14 cellular contexts compared by ENCODE assay signal in genomic region chr14:105165134-105165704, GRCh38. TPM values are rescaled to one million over a fixed set of nuclear protein-coding genes. Genes with fewer than 3 reads are reported as not detected.
DNase-seq lines count a peak whose midpoint lies in the region; ATAC-seq and TF ChIP-seq lines count a peak whose summit lies in the region.
"Had no signal": no experiment of that assay in that cellular context is flagged by ENCODE, and none has a peak within 500 bp of the region (broad histone marks: within the 10 kb centered on the region; RNA-seq: fewer than 3 reads in every experiment).

No MANE protein-coding gene starts in this region.

- no peak for TF ChIP-seq POLR2A in prostate gland (IDR thresholded peaks at IDR 0.05)

- no peaks in the 10 kb centered on the region for H3F3A ChIP-seq in DOHH2 (ENCODE audit: control insufficient read depth, insufficient read depth)

- H3K9me2 ChIP-seq in DOHH2 (replicated peaks; ENCODE audit: control insufficient read depth, low read length): no peaks in the 10 kb centered on the region

- H3K9me3 Mint-ChIP-seq in activated naive CD4-positive, alpha-beta T cell treated with anti-CD3 and anti-CD28 coated beads, Interleukin-2, amount 50 U/mL, for 72 hours: no peaks in the 10 kb centered on the region
- H3K9me3 Mint-ChIP-seq: naive B cell had no signal

- H3K79me2 ChIP-seq in DOHH2 (ENCODE audit: control insufficient read depth, low read length): no peaks in the 10 kb centered on the region

- no peaks in the 10 kb centered on the region for H3K36me3 Mint-ChIP-seq in T-helper 17 cell (ENCODE audit: low read depth)
- no peaks in the 10 kb centered on the region for H3K36me3 Mint-ChIP-seq in activated naive CD4-positive, alpha-beta T cell treated with anti-CD3 and anti-CD28 coated beads, Interleukin-2, amount 50 U/mL, for 72 hours

- H3K9me3 ChIP-seq in DOHH2 (ENCODE audit: control insufficient read depth, insufficient read depth, low read length) (no peaks in the 10 kb centered on the region), T-helper 17 cell (ENCODE audit: control insufficient read depth, low read length, poor library complexity, severe bottlenecking) (no peaks in the 10 kb centered on the region), prostate gland (no peaks in the 10 kb centered on the region)
- H3K9me3 ChIP-seq: thoracic aorta had no signal

- peak overlapping the region; percentile 14 for H3K27ac Mint-ChIP-seq in T-helper 17 cell
- H3K27ac Mint-ChIP-seq in activated naive CD4-positive, alpha-beta T cell treated with anti-CD3 and anti-CD28 coated beads, Interleukin-2, amount 50 U/mL, for 72 hours: no peak overlapping the region
- H3K27ac Mint-ChIP-seq: naive B cell had no signal

- H3K4me1 ChIP-seq in DOHH2 (ENCODE audit: control insufficient read depth, low read length) (peaks cover 3% of the 10 kb centered on the region), prostate gland (replicated peaks) (no peaks in the 10 kb centered on the region)

- H3K27me3 Mint-ChIP-seq in T-helper 17 cell: peaks cover 9% of the 10 kb centered on the region

- no peaks in the 10 kb centered on the region for H3K4me1 Mint-ChIP-seq in T-helper 17 cell

- H3K4me3 ChIP-seq in DOHH2 (ENCODE audit: low read length): no peak overlapping the region
- no peak overlapping the region for H3K4me3 ChIP-seq in prostate gland
- H3K4me3 ChIP-seq: smooth muscle cell, thoracic aorta had no signal

- TF ChIP-seq CTCF in DOHH2 (IDR thresholded peaks at IDR 0.05; ENCODE audit: low read depth, low read length, poor library complexity, severe bottlenecking): peak; percentile 7
- TF ChIP-seq CTCF in prostate gland (IDR thresholded peaks at IDR 0.05): no peak

- H3K27ac ChIP-seq in DOHH2 (ENCODE audit: low read depth, low read length) (no peak overlapping the region), prostate gland (peak overlapping the region; percentile 37 to 49)
- H3K27ac ChIP-seq: thoracic aorta had no signal

- H3K27me3 ChIP-seq in DOHH2 (ENCODE audit: control insufficient read depth, low read length) (peaks cover 27% of the 10 kb centered on the region), prostate gland (replicated peaks; ENCODE audit: insufficient read depth) (no peaks in the 10 kb centered on the region)

- no peaks in the 10 kb centered on the region for H4K20me1 ChIP-seq in DOHH2 (ENCODE audit: control insufficient read depth, insufficient read depth, low read depth, low read length)

- intact Hi-C loops in prostate gland (cut with DNase I): no loop called here

- H3K36me3 ChIP-seq in DOHH2 (ENCODE audit: control insufficient read depth, low read length): no peaks in the 10 kb centered on the region
- no peaks in the 10 kb centered on the region for H3K36me3 ChIP-seq in prostate gland
- H3K36me3 ChIP-seq: thoracic aorta had no signal

- 45% methylated on average over 10 of the region's 10 CpGs for WGBS in prostate gland

- ATAC-seq in T-helper 17 cell (no peak), GM19463 (IDR thresholded peaks at IDR 0.05; ENCODE audit: unreplicated experiment) (no peak), GM18517 (IDR thresholded peaks at IDR 0.05; ENCODE audit: unreplicated experiment) (no peak), HG02938 (IDR thresholded peaks at IDR 0.05; ENCODE audit: unreplicated experiment) (no peak)
- ATAC-seq in activated naive CD4-positive, alpha-beta T cell treated with anti-CD3 and anti-CD28 coated beads, Interleukin-2, amount 50 U/mL, for 72 hours: no peak

- H3K4me3 Mint-ChIP-seq in T-helper 17 cell: peak overlapping the region; percentile 60

- H3K4me2 ChIP-seq in DOHH2 (ENCODE audit: low read length): no peak overlapping the region
- H3K4me2 ChIP-seq: smooth muscle cell had no signal

- DNase-seq in NCI-H2081 treated with DMSO at 0.1 percent for 48 hours (lab: John Stamatoyannopoulos, UW): peak; percentile 46
- DNase-seq in T-helper 17 cell: no peak
- no peak for DNase-seq in prostate gland (ENCODE audit: low spot score)
- no peak for DNase-seq in activated naive CD4-positive, alpha-beta T cell treated with anti-CD3 and anti-CD28 coated beads, Interleukin-2, amount 50 U/mL, for 72 hours (ENCODE audit: low spot score in 2 of 2)
- DNase-seq: activated CD8-positive, alpha-beta memory T cell treated with anti-CD3 and anti-CD28 coated beads, Interleukin-2, amount 50 U/mL, for 4 hours; naive B cell; NCI-H2029; Right ventricle myocardium superior had no signal

RNA-seq across cellular contexts. Expression of gene JAG2, which starts 3.4 kb away (rescaled TPM):
- total RNA-seq in T-helper 17 cell: 1 to 10 TPM in 1 of 2 donors, under 1 TPM in 1; 0.55 to 1.2 TPM
- 10 to 100 TPM; 26.8 to 30.5 TPM for total RNA-seq in prostate gland
- 10 to 100 TPM in 1 of 2 donors, 1 to 10 TPM in 1; 4.3 to 10.5 TPM for total RNA-seq in activated naive CD4-positive, alpha-beta T cell treated with anti-CD3 and anti-CD28 coated beads, Interleukin-2, amount 50 U/mL, for 72 hours

RNA-seq across cellular contexts. Expression of gene NUDT14, which starts 15.9 kb away (rescaled TPM):
- total RNA-seq in T-helper 17 cell (10 to 100 TPM; 10.8 to 15.4 TPM), prostate gland (10 to 100 TPM; 32.9 to 36.5 TPM)
- 10 to 100 TPM; 20.0 to 22.6 TPM for total RNA-seq in activated naive CD4-positive, alpha-beta T cell treated with anti-CD3 and anti-CD28 coated beads, Interleukin-2, amount 50 U/mL, for 72 hours
